In genomic region chr13:31951215-31951678, GRCh38 we compare ENCODE assay signal across 8 cellular contexts.
DNase-seq lines count a peak whose midpoint lies in the region; ATAC-seq, FAIRE-seq and TF ChIP-seq lines count a peak whose summit lies in the region.

No MANE protein-coding gene starts in this region.

- H2AFZ ChIP-seq in mammary epithelial cell (ENCODE audit: low read depth, low read length), result peak overlapping the region; percentile 60

- ATAC-seq in GM18508 (IDR thresholded peaks at IDR 0.05; ENCODE audit: insufficient read depth, unreplicated experiment), result peak; percentile 96
- peak; percentile 96 for ATAC-seq in GM21723 (IDR thresholded peaks at IDR 0.05; ENCODE audit: unreplicated experiment)
- peak; percentile 19 for ATAC-seq in omental fat pad (ENCODE audit: low FRiP score)

- peaks cover 12 to 19% (median 16%) of the 10 kb centered on the region in 3 donors for H3K4me1 Mint-ChIP-seq in IgD-negative memory B cell

- no peaks in the 10 kb centered on the region for H3K9me3 ChIP-seq in mammary epithelial cell (replicated peaks; ENCODE audit: insufficient read depth, low read length)

- no peak for FAIRE-seq in H54 (lab: Jason Lieb, UNC)

- no peaks in the 10 kb centered on the region for H3K4me1 ChIP-seq in mammary epithelial cell (ENCODE audit: insufficient read depth, low read length)

- no peak overlapping the region for H3K4me3 ChIP-seq in mammary epithelial cell (replicated peaks in 1 of 3; ENCODE audit: insufficient read depth in 1 of 3, low read depth in 2 of 3, low read length in 3 of 3)

- H3K36me3 ChIP-seq in mammary epithelial cell (ENCODE audit: insufficient read depth, low read length), result no peaks in the 10 kb centered on the region

- H3K27me3 ChIP-seq in mammary epithelial cell (ENCODE audit: insufficient read depth, low read length), result no peaks in the 10 kb centered on the region

- in situ Hi-C loops in mammary epithelial cell (cut with MboI; ENCODE audit: low sequenced_read_pairs in 2 of 2), result no loop called here

- TF ChIP-seq POLR2A in H54 (IDR thresholded peaks at IDR 0.05; ENCODE audit: low read depth, low read length), result no peak

- no peak overlapping the region for H3K4me2 ChIP-seq in mammary epithelial cell (ENCODE audit: insufficient read depth, low read depth, low read length)

- peak; percentile 47 for DNase-seq in mammary epithelial cell
- DNase-seq in omental fat pad (ENCODE audit: low spot score), result no peak
- DNase-seq in occipital lobe (lab: John Stamatoyannopoulos, UW), result no peak
- no peak for DNase-seq in NCI-H1105 treated with DMSO at 0.1 percent for 48 hours (lab: John Stamatoyannopoulos, UW)
- DNase-seq in H54 (ENCODE audit: insufficient read length, low spot score), result no peak

- peaks cover 3% of the 10 kb centered on the region for H3K36me3 Mint-ChIP-seq in IgD-negative memory B cell

- WGBS in mammary epithelial cell (ENCODE audit: low coverage, missing lambda C conversion rate), result 46% methylated on average over 3 of the region's 3 CpGs

- no peaks in the 10 kb centered on the region for H3K27me3 Mint-ChIP-seq in IgD-negative memory B cell

- no peak overlapping the region for H3K27ac ChIP-seq in mammary epithelial cell (ENCODE audit: insufficient read depth, low read depth, low read length)

- peak overlapping the region; percentile 61 to 94 (median 80) for H3K27ac Mint-ChIP-seq in IgD-negative memory B cell

- dilution Hi-C loops in mammary epithelial cell (cut with HindIII; ENCODE audit: low sequenced_read_pairs), result no loop called here

- intact Hi-C loops in mammary epithelial cell (cut with micrococcal nuclease), result no loop called here

- H3K4me3 Mint-ChIP-seq in IgD-negative memory B cell, result peak overlapping the region in 2 of 4 donors; percentile 1 to 33

- no peak overlapping the region for H3K9ac ChIP-seq in mammary epithelial cell (ENCODE audit: insufficient read depth, low read length)

- no TSS peak for BruUV-seq in mammary epithelial cell (replicated peaks; lab: Mats Ljungman, UMichigan)

- TF ChIP-seq CTCF in mammary epithelial cell (conservative IDR thresholded peaks at IDR 0.05 in 1 of 2, IDR thresholded peaks at IDR 0.05 in 1 of 2; ENCODE audit: extremely low read depth in 1 of 2, insufficient read depth in 1 of 2, low read depth in 1 of 2, low read length in 2 of 2), result no peak
- TF ChIP-seq CTCF in omental fat pad (IDR thresholded peaks at IDR 0.05), result no peak

- H3K79me2 ChIP-seq in mammary epithelial cell (ENCODE audit: insufficient read depth, low read length), result no peaks in the 10 kb centered on the region

- CTCF ChIA-PET in mammary epithelial cell (lab: Charles Lee; ENCODE audit: low non-redundant PET), result no interaction called here

- no peaks in the 10 kb centered on the region for H4K20me1 ChIP-seq in mammary epithelial cell (ENCODE audit: insufficient read depth, low read length)

- H3K9me3 Mint-ChIP-seq in IgD-negative memory B cell, result no peaks in the 10 kb centered on the region

Comparison
In these comparisons a context has a peak if more than half of its experiments do, and no peak if none do; other contexts are left out.
1. ATAC-seq: peak in every context shown above with its lines; median percentile 96 in GM18508; 96 in GM21723; 19 in omental fat pad.